In genomic region chr19:48718711-48719231, GRCh38 we compare ENCODE assay signal across 1 cellular context.
TF ChIP-seq lines count a peak whose summit lies in the region.

No MANE protein-coding gene starts in this region.

TF ChIP-seq in HepG2, 621 proteins besides CTCF, POLR2A, EP300 and RAD21 (continued from another document and continues in another):
- TF ChIP-seq DZIP1 (CRISPR knock-in tag; IDR thresholded peaks at IDR 0.05) (no peak), MBNL3 (CRISPR knock-in tag; conservative IDR thresholded peaks at IDR 0.05) (no peak), ATF4 (CRISPR knock-in tag; IDR thresholded peaks at IDR 0.05) (peak in 1 of 2 experiments; percentile 56; a peak in 1 of 4 replicates), ZNF546 (CRISPR knock-in tag; conservative IDR thresholded peaks at IDR 0.05) (no peak), ZNF75D (CRISPR knock-in tag; IDR thresholded peaks at IDR 0.05; ENCODE audit: borderline replicate concordance) (no peak), ZFX (CRISPR knock-in tag; IDR thresholded peaks at IDR 0.05; ENCODE audit: low read depth) (peak; percentile 72), MYC (CRISPR knock-in tag; IDR thresholded peaks at IDR 0.05; ENCODE audit: borderline replicate concordance) (peak; percentile 75; the same call in 1 of the 2 replicates), ZBTB33 (CRISPR knock-in tag; IDR thresholded peaks at IDR 0.05) (no peak; the same call in 1 of the 2 replicates), HMGXB3 (CRISPR knock-in tag; IDR thresholded peaks at IDR 0.05; ENCODE audit: borderline replicate concordance) (0 out of 2 replicates have a peak, but pooled peaks have one; percentile 22), ZNF652 (CRISPR knock-in tag; IDR thresholded peaks at IDR 0.05; ENCODE audit: borderline replicate concordance, low read depth) (no peak), TERF1 (CRISPR knock-in tag; IDR thresholded peaks at IDR 0.05) (no peak), MYNN (CRISPR knock-in tag; IDR thresholded peaks at IDR 0.05; ENCODE audit: low read depth) (no peak), ZNF264 (CRISPR knock-in tag; IDR thresholded peaks at IDR 0.05) (no peak; the same call in 1 of the 2 replicates), MXD1 (CRISPR knock-in tag; IDR thresholded peaks at IDR 0.05) (no peak), NAIF1 (CRISPR knock-in tag; IDR thresholded peaks at IDR 0.05; ENCODE audit: borderline replicate concordance) (no peak), PHF8 (CRISPR knock-in tag; IDR thresholded peaks at IDR 0.05) (peak; percentile 28; the same call in 1 of the 2 replicates), ATF6 (CRISPR knock-in tag; conservative IDR thresholded peaks at IDR 0.05) (no peak), ZNF704 (CRISPR knock-in tag; IDR thresholded peaks at IDR 0.05; ENCODE audit: borderline replicate concordance) (no peak), DMTF1 (CRISPR knock-in tag; IDR thresholded peaks at IDR 0.05) (no peak), ZFP62 (CRISPR knock-in tag; IDR thresholded peaks at IDR 0.05) (no peak), RARA (CRISPR knock-in tag; IDR thresholded peaks at IDR 0.05) (peak; percentile 96), ZNF784 (CRISPR knock-in tag; IDR thresholded peaks at IDR 0.05; ENCODE audit: borderline replicate concordance) (0 out of 2 replicates have a peak, but pooled peaks have one; percentile 45), ZNF879 (CRISPR knock-in tag; IDR thresholded peaks at IDR 0.05) (no peak), ELK4 (CRISPR knock-in tag; IDR thresholded peaks at IDR 0.05; ENCODE audit: borderline replicate concordance) (no peak), ZC3H13 (CRISPR knock-in tag; IDR thresholded peaks at IDR 0.05) (peak; percentile 72; the same call in 1 of the 2 replicates), IKZF1 (IDR thresholded peaks at IDR 0.05) (no peak), SNRNP70 (IDR thresholded peaks at IDR 0.05; ENCODE audit: low read depth, low read length) (no peak), IRF2 (CRISPR knock-in tag; IDR thresholded peaks at IDR 0.05) (peak; percentile 52; the same call in 1 of the 2 replicates), MAZ (IDR thresholded peaks at IDR 0.05; ENCODE audit: borderline replicate concordance, low read depth, low read length) (no peak), MAZ (CRISPR knock-in tag; IDR thresholded peaks at IDR 0.05; ENCODE audit: low read depth) (0 out of 2 replicates have a peak, but pooled peaks have one; percentile 51), ZC3H4 (CRISPR knock-in tag; IDR thresholded peaks at IDR 0.05; ENCODE audit: borderline replicate concordance) (no peak), ZSCAN9 (CRISPR knock-in tag; IDR thresholded peaks at IDR 0.05; ENCODE audit: borderline replicate concordance) (no peak), ZNF576 (CRISPR knock-in tag; IDR thresholded peaks at IDR 0.05) (no peak), ZNF20 (CRISPR knock-in tag; IDR thresholded peaks at IDR 0.05) (no peak), PREB (CRISPR knock-in tag; IDR thresholded peaks at IDR 0.05) (no peak)
